17 cellular contexts compared by ENCODE assay signal in genomic region chr9:115373710-115374045, GRCh38.
DNase-seq lines count a peak whose midpoint lies in the region; ATAC-seq and TF ChIP-seq lines count a peak whose summit lies in the region.
"Had no signal": no experiment of that assay in that cellular context is flagged by ENCODE, and none has a peak within 500 bp of the region (broad histone marks: within the 10 kb centered on the region; RNA-seq: fewer than 3 reads in every experiment).

No MANE protein-coding gene starts in this region.

- POLR2A ChIA-PET in Caco-2 (lab: Charles Lee): no interaction called here
- POLR2A ChIA-PET in PC-9 (lab: Charles Lee; ENCODE audit: unreplicated experiment): interaction anchor here (0.6 kb wide), 1 partner anchor 774 kb away, joined by 12 read pairs; no protein-coding TSS in a partner anchor

- no peak overlapping the region for H3K9ac ChIP-seq in fibroblast of lung (ENCODE audit: insufficient read depth, low read length)

- H3K4me2 ChIP-seq in PC-9: peak overlapping the region; percentile 67
- H3K4me2 ChIP-seq in fibroblast of lung (ENCODE audit: extremely low read depth, insufficient read depth, low read length): no peak overlapping the region

- H3K9me3 ChIP-seq in Caco-2: peaks cover 3% of the 10 kb centered on the region; the same call in 1 of the 2 replicates
- peaks cover 7% of the 10 kb centered on the region; the same call in 1 of the 2 replicates for H3K9me3 ChIP-seq in PC-9 (ENCODE audit: insufficient read depth, low read depth)
- no peaks in the 10 kb centered on the region for H3K9me3 ChIP-seq in fibroblast of lung (ENCODE audit: control insufficient read depth, insufficient read depth, low read depth, low read length)
- H3K9me3 ChIP-seq: colonic mucosa had no signal

- H3K36me3 Mint-ChIP-seq in Caco-2 (ENCODE audit: insufficient read depth, unreplicated experiment): no peaks in the 10 kb centered on the region

- no peaks in the 10 kb centered on the region for H3K9me2 ChIP-seq in PC-9 (ENCODE audit: insufficient read depth)

- BruUV-seq in Caco-2 (replicated peaks; lab: Mats Ljungman, UMichigan) (no TSS peak), PC-9 (replicated peaks; lab: Mats Ljungman, UMichigan) (TSS peak; percentile 95)

- H4K20me1 ChIP-seq in PC-9 (ENCODE audit: insufficient read depth) (no peaks in the 10 kb centered on the region), fibroblast of lung (ENCODE audit: control insufficient read depth, extremely low read depth, insufficient read depth, low read length) (no peaks in the 10 kb centered on the region)

- H3K27ac ChIP-seq in PC-9 (peak overlapping the region; percentile 90), fibroblast of lung (ENCODE audit: insufficient read depth, low read length) (peak overlapping the region; percentile 44)
- H3K27ac ChIP-seq: C4-2B, colonic mucosa, upper lobe of right lung, VCaP had no signal

- H3K4me1 Mint-ChIP-seq in Caco-2 (ENCODE audit: low read depth, unreplicated experiment): peaks cover 7% of the 10 kb centered on the region

- H3K27me3 ChIP-seq in Caco-2 (replicated peaks; ENCODE audit: control insufficient read depth, insufficient read depth, low read length) (no peaks in the 10 kb centered on the region), PC-9 (ENCODE audit: insufficient read depth, low read depth) (no peaks in the 10 kb centered on the region), fibroblast of lung (ENCODE audit: control insufficient read depth, insufficient read depth, low read length) (no peaks in the 10 kb centered on the region)
- H3K27me3 ChIP-seq: colonic mucosa, upper lobe of right lung had no signal

- no peak for DNase-seq in Caco-2
- no peak for DNase-seq in PC-9
- DNase-seq in fibroblast of lung (ENCODE audit: low read depth in 2 of 2): no peak
- DNase-seq in SIG-M5 treated with dmso at 0.1 percent for 504 hours (lab: John Stamatoyannopoulos, UW; ENCODE audit: unreplicated experiment): no peak
- DNase-seq in NCI-H2081 treated with DMSO at 0.1 percent for 48 hours (lab: John Stamatoyannopoulos, UW): no peak
- no peak for DNase-seq in left ventricle myocardium superior
- DNase-seq: activated CD8-positive, alpha-beta T cell treated with anti-CD3 and anti-CD28 coated beads, Interleukin-2, amount 10 ng/mL, durations not matched to agents 7 days and 5 days; activated T-cell treated with anti-CD3 and anti-CD28 coated beads, Interleukin-2, amount 50 U/mL, for 4 hours; colonic mucosa; NCI-H146; right cardiac atrium; upper lobe of right lung had no signal

- H3K27ac Mint-ChIP-seq in Caco-2 (ENCODE audit: unreplicated experiment): peak overlapping the region; percentile 51
- H3K27ac Mint-ChIP-seq: activated CD8-positive, alpha-beta T cell treated with anti-CD3 and anti-CD28 coated beads, Interleukin-2, amount 10 ng/mL, durations not matched to agents 7 days and 5 days; stimulated activated naive CD8-positive, alpha-beta T cell treated with anti-CD3 and anti-CD28 coated beads, Interleukin-15, Interleukin-2, amounts not matched to agents 100 ng/mL and 50 ng/mL, for 24 hours had no signal

- H3K79me2 ChIP-seq in PC-9 (ENCODE audit: low read depth): no peaks in the 10 kb centered on the region
- H3K79me2 ChIP-seq in fibroblast of lung (ENCODE audit: control insufficient read depth, insufficient read depth, low read length): no peaks in the 10 kb centered on the region

- CTCF ChIA-PET in Caco-2 (lab: Charles Lee) (no interaction called here), PC-9 (lab: Charles Lee) (interaction anchor here (0.6 kb wide), 1 partner anchor 15 kb away, joined by 4 read pairs; no protein-coding TSS in a partner anchor)

- intact Hi-C loops in Caco-2 (cut with micrococcal nuclease; ENCODE audit: unreplicated experiment) (no loop called here), PC-9 (cut with micrococcal nuclease; ENCODE audit: unreplicated experiment) (loop anchor here (1.0 to 5.0 kb wide), 10 partner anchors 21 to 465 kb away; no protein-coding TSS in a partner anchor), left ventricle myocardium superior (cut with micrococcal nuclease) (no loop called here)

- no peaks in the 10 kb centered on the region for H3K27me3 Mint-ChIP-seq in Caco-2 (ENCODE audit: insufficient read depth, unreplicated experiment)

- no peaks in the 10 kb centered on the region for H3K36me3 ChIP-seq in Caco-2 (ENCODE audit: control insufficient read depth, insufficient read depth, low read length)
- no peaks in the 10 kb centered on the region for H3K36me3 ChIP-seq in PC-9 (ENCODE audit: low read depth)
- H3K36me3 ChIP-seq in fibroblast of lung (ENCODE audit: control insufficient read depth, insufficient read depth, low read length): no peaks in the 10 kb centered on the region
- H3K36me3 ChIP-seq: colonic mucosa, upper lobe of right lung had no signal

- TF ChIP-seq CTCF in Caco-2 (IDR thresholded peaks at IDR 0.05; ENCODE audit: insufficient read depth in 1 of 2, low read depth in 1 of 2, low read length in 1 of 2, severe bottlenecking in 1 of 2, unreplicated experiment in 1 of 2) (no peak), PC-9 (conservative IDR thresholded peaks at IDR 0.05) (no peak), fibroblast of lung (conservative IDR thresholded peaks at IDR 0.05 in 1 of 2, IDR thresholded peaks at IDR 0.05 in 1 of 2; ENCODE audit: low read depth in 1 of 2, low read length in 2 of 2) (no peak)

- ATAC-seq in GM21529 (IDR thresholded peaks at IDR 0.05; ENCODE audit: unreplicated experiment): peak; percentile 11
- no peak for ATAC-seq in HG03520 (IDR thresholded peaks at IDR 0.05; ENCODE audit: unreplicated experiment)
- no peak for ATAC-seq in left ventricle myocardium superior
- ATAC-seq: activated CD8-positive, alpha-beta T cell treated with anti-CD3 and anti-CD28 coated beads, Interleukin-2, amount 10 ng/mL, durations not matched to agents 7 days and 5 days; right cardiac atrium; upper lobe of right lung had no signal

- no peak overlapping the region for H3K4me3 ChIP-seq in Caco-2 (ENCODE audit: low read depth, low read length)
- H3K4me3 ChIP-seq in PC-9: no peak overlapping the region
- H3K4me3 ChIP-seq in fibroblast of lung (replicated peaks in 1 of 4; ENCODE audit: control extremely low read depth in 1 of 4, insufficient read depth in 1 of 4, low read depth in 3 of 4, low read length in 4 of 4): no peak overlapping the region
- H3K4me3 ChIP-seq: colonic mucosa, upper lobe of right lung had no signal

- peaks cover 30% of the 10 kb centered on the region for H3F3A ChIP-seq in PC-9 (ENCODE audit: insufficient read depth, low read depth)

- H3K4me1 ChIP-seq in Caco-2 (peaks cover 14% of the 10 kb centered on the region; the same call in 1 of the 2 replicates), PC-9 (replicated peaks; ENCODE audit: insufficient read depth) (peaks cover 33% of the 10 kb centered on the region), fibroblast of lung (ENCODE audit: control insufficient read depth, extremely low read depth, insufficient read depth, low read length) (peaks cover 5% of the 10 kb centered on the region)
- H3K4me1 ChIP-seq: colonic mucosa, upper lobe of right lung had no signal

- H3K9me3 Mint-ChIP-seq in Caco-2 (ENCODE audit: unreplicated experiment): peaks cover 20% of the 10 kb centered on the region

- H2AFZ ChIP-seq in PC-9: no peak overlapping the region
- no peak overlapping the region for H2AFZ ChIP-seq in fibroblast of lung (ENCODE audit: low read length)

- H3K4me3 Mint-ChIP-seq in Caco-2 (ENCODE audit: unreplicated experiment): no peak overlapping the region
- H3K4me3 Mint-ChIP-seq: activated CD8-positive, alpha-beta T cell treated with anti-CD3 and anti-CD28 coated beads, Interleukin-2, amount 10 ng/mL, durations not matched to agents 7 days and 5 days; activated T-cell treated with anti-CD3 and anti-CD28 coated beads, Interleukin-2, amount 50 U/mL, for 4 hours; stimulated activated naive CD8-positive, alpha-beta T cell treated with anti-CD3 and anti-CD28 coated beads, Interleukin-15, Interleukin-2, amounts not matched to agents 100 ng/mL and 50 ng/mL, for 24 hours had no signal
